ENCODE assay signal across 1 cellular context in genomic region chr19:10412257-10412977, GRCh38.
TF ChIP-seq lines count a peak whose summit lies in the region.

No MANE protein-coding gene starts in this region.

TF ChIP-seq in GM12878, 131 proteins besides CTCF, POLR2A, EP300 and RAD21 (continued from another document and continues in another):
- TF ChIP-seq SKIL (IDR thresholded peaks at IDR 0.05; ENCODE audit: low read depth, poor library complexity, severe bottlenecking) (peak; percentile 85), NBN (IDR thresholded peaks at IDR 0.05) (peak; percentile 59; the same call in 1 of the 2 replicates), MAX (IDR thresholded peaks at IDR 0.05; ENCODE audit: low read depth, low read length) (no peak; the same call in 1 of the 2 replicates), CHD1 (IDR thresholded peaks at IDR 0.05; ENCODE audit: low read depth, low read length) (no peak), IRF5 (IDR thresholded peaks at IDR 0.05; ENCODE audit: borderline replicate concordance) (no peak), ZBTB11 (CRISPR knock-in tag; IDR thresholded peaks at IDR 0.05) (no peak), POLR2AphosphoS5 (IDR thresholded peaks at IDR 0.05; ENCODE audit: low read length) (peak; percentile 66), FOXK2 (IDR thresholded peaks at IDR 0.05) (no peak), CEBPZ (IDR thresholded peaks at IDR 0.05; ENCODE audit: low read depth, low read length) (no peak), JUNB (IDR thresholded peaks at IDR 0.05) (peak; percentile 80), ZNF384 (IDR thresholded peaks at IDR 0.05; ENCODE audit: borderline replicate concordance, low read depth, low read length) (peak; percentile 27), NFYA (IDR thresholded peaks at IDR 0.05; ENCODE audit: borderline replicate concordance, low read depth, low read length) (no peak), E2F4 (IDR thresholded peaks at IDR 0.05; ENCODE audit: low read depth, low read length) (no peak), IKZF2 (IDR thresholded peaks at IDR 0.05) (peak; percentile 79 to 81; a peak in 3 of 4 replicates), SREBF1 (IDR thresholded peaks at IDR 0.05; ENCODE audit: low read length) (no peak), FOXM1 (IDR thresholded peaks at IDR 0.05; ENCODE audit: low read depth, low read length) (peak; percentile 79), ZSCAN29 (IDR thresholded peaks at IDR 0.05) (no peak), ZNF217 (IDR thresholded peaks at IDR 0.05) (peak; percentile 55; the same call in 1 of the 2 replicates), RCOR1 (conservative IDR thresholded peaks at IDR 0.05; ENCODE audit: low read depth, low read length) (peak; percentile 77; the same call in 1 of the 2 replicates), PBX3 (IDR thresholded peaks at IDR 0.05; ENCODE audit: insufficient replicate concordance, low read depth, low read length) (no peak), KDM1A (IDR thresholded peaks at IDR 0.05; ENCODE audit: borderline replicate concordance) (no peak), RUNX3 (IDR thresholded peaks at IDR 0.05; ENCODE audit: low read length) (peak; percentile 70), TBL1XR1 (IDR thresholded peaks at IDR 0.05; ENCODE audit: low read depth, low read length) (no peak), USF2 (IDR thresholded peaks at IDR 0.05; ENCODE audit: borderline replicate concordance, low read depth, low read length) (no peak), PRDM15 (CRISPR knock-in tag; IDR thresholded peaks at IDR 0.05) (no peak), HSF1 (IDR thresholded peaks at IDR 0.05; ENCODE audit: low read depth, low read length) (no peak), JUND (IDR thresholded peaks at IDR 0.05; ENCODE audit: low read depth, low read length) (no peak), USF1 (IDR thresholded peaks at IDR 0.05; ENCODE audit: borderline replicate concordance, extremely low read length, insufficient read depth, low read depth, low read length) (no peak), FOS (IDR thresholded peaks at IDR 0.05; ENCODE audit: borderline replicate concordance, extremely low read depth, insufficient read length) (no peak)
